Comparison of ENCODE assay signal across 10 cellular contexts in the genomic region with DNA sequence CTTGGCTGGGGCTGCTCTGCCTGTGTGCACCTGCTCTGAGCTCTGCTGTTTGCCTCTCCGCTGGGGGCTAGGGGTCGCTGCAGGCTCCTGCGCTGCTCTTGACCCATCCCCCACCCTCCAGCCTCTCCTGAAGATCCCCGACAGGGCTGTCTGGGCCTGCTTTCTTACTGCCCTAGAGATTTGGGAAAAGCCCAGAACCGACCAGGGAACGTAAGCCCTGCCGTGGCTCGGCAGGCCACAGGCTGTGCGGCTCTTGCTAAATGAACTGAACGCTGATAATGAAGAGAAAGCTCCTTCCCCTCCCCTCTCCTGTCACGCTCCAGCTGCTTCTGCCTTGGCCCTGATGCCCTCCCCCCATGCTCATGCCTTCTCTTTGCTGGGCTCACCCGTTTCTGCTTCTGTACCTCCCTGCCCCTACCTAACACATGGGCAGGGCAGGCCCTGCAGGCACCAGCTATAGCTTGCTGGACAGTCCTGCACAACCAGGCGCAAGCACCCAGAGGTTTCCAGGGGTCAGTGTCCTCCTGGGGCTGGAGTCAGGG. TPM values are rescaled to one million over a fixed set of nuclear protein-coding genes. Genes with fewer than 3 reads are reported as not detected.
A peak's percentile ranks its signal among the peaks of the same experiment; 100 is the strongest.
DNase-seq lines count a peak whose midpoint lies in the region; TF ChIP-seq lines count a peak whose summit lies in the region.
"Had no signal": no experiment of that assay in that cellular context is flagged by ENCODE, and none has a peak within 500 bp of the region (broad histone marks: within the 10 kb centered on the region; RNA-seq: fewer than 3 reads in every experiment).

No MANE protein-coding gene starts in this region.

- peak overlapping the region; percentile 21 for H2AFZ ChIP-seq in hepatocyte

- H3K9me3 ChIP-seq in WERI-Rb-1 (ENCODE audit: severe bottlenecking) = no peaks in the 10 kb centered on the region
- no peaks in the 10 kb centered on the region for H3K9me3 ChIP-seq in hepatocyte (ENCODE audit: low read depth)
- H3K9me3 ChIP-seq in thyroid gland = no peaks in the 10 kb centered on the region

- peak overlapping the region; percentile 47 for H3K4me2 ChIP-seq in hepatocyte

- H3K27ac ChIP-seq in WERI-Rb-1 = peak overlapping the region; percentile 74
- H3K27ac ChIP-seq in hepatocyte = peak overlapping the region; percentile 87
- peak overlapping the region; percentile 16 to 63 (median 49) for H3K27ac ChIP-seq in thyroid gland

- H3K27me3 ChIP-seq in WERI-Rb-1 (ENCODE audit: insufficient read depth, low read depth, severe bottlenecking) (no peaks in the 10 kb centered on the region), hepatocyte (no peaks in the 10 kb centered on the region), thyroid gland (no peaks in the 10 kb centered on the region)

- 27% methylated on average over 10 of the region's 13 CpGs for WGBS in hepatocyte (ENCODE audit: low lambda C conversion rate, missing lambda C conversion rate)
- WGBS in thyroid gland, 2 donors = 29 to 37% methylated on average over 7 to 13 of the region's 13 CpGs

- intact Hi-C loops in thyroid gland (cut with DNase I) = no loop called here

- H3K36me3 ChIP-seq in WERI-Rb-1 (peaks cover 8% of the 10 kb centered on the region; the same call in 1 of the 2 replicates), hepatocyte (replicated peaks; ENCODE audit: insufficient read depth, low read depth) (no peaks in the 10 kb centered on the region), thyroid gland (no peaks in the 10 kb centered on the region)

- H3K9me2 ChIP-seq in hepatocyte (replicated peaks; ENCODE audit: insufficient read depth) = no peaks in the 10 kb centered on the region

- peaks cover 36% of the 10 kb centered on the region for H3K4me1 ChIP-seq in hepatocyte (ENCODE audit: insufficient read depth)
- peaks cover 25 to 35% of the 10 kb centered on the region in 2 donors for H3K4me1 ChIP-seq in thyroid gland

- no peak for TF ChIP-seq POLR2A in thyroid gland (IDR thresholded peaks at IDR 0.05)

- H4K20me1 ChIP-seq in hepatocyte (ENCODE audit: insufficient read depth, poor library complexity, severe bottlenecking) = no peaks in the 10 kb centered on the region

- H3K79me2 ChIP-seq in hepatocyte = no peaks in the 10 kb centered on the region

- TF ChIP-seq CTCF in WERI-Rb-1 (IDR thresholded peaks at IDR 0.05; ENCODE audit: low read depth, low read length) (peak; percentile 88), hepatocyte (IDR thresholded peaks at IDR 0.05; ENCODE audit: poor library complexity) (peak; percentile 53), thyroid gland (IDR thresholded peaks at IDR 0.05) (peak in 3 of 6 experiments; percentile 28 to 53 (median 35))

- H3K4me3 ChIP-seq in WERI-Rb-1 (ENCODE audit: low read depth, low read length) = no peak overlapping the region
- no peak overlapping the region for H3K4me3 ChIP-seq in hepatocyte
- H3K4me3 ChIP-seq in thyroid gland (replicated peaks in 1 of 3) = no peak overlapping the region

- DNase-seq in NCI-H1417 (lab: John Stamatoyannopoulos, UW) (peak; percentile 12 to 67 (median 49)), NCI-H1417 treated with DMSO at 0.1 percent for 48 hours (lab: John Stamatoyannopoulos, UW) (no peak), WERI-Rb-1 (peak; percentile 79), hepatocyte (ENCODE audit: low spot score) (peak; percentile 82), thyroid gland (peak; percentile 71 to 73), ureter (ENCODE audit: low spot score) (no peak), GDM1 (lab: John Stamatoyannopoulos, UW) (no peak), NCI-H774 (lab: John Stamatoyannopoulos, UW) (no peak)
- DNase-seq: KG1 had no signal

RNA-seq across cellular contexts. Expression of a gene that starts 32.0 kb away (rescaled TPM):
- 68.4 and 79.2 TPM in 2 replicates for total RNA-seq in hepatocyte
- 37.7 and 38.4 TPM in 2 replicates for polyA plus RNA-seq in hepatocyte
- 100 to 1,000 TPM in 3 of 4 donors, 10 to 100 TPM in 1; 87.0 to 156 (median 124) TPM for total RNA-seq in thyroid gland
- total RNA-seq in ureter = 58.2 TPM

RNA-seq across cellular contexts. Expression of a gene that starts 59.3 kb away (rescaled TPM):
- total RNA-seq in hepatocyte (0.03 and 0.08 TPM in 2 replicates), thyroid gland (1 to 10 TPM in 2 of 4 donors, under 1 TPM in 2; 0.42 to 1.8 (median 1.1) TPM), ureter (0.18 TPM)
- 0.05 and 0.06 TPM in 2 replicates for polyA plus RNA-seq in hepatocyte
- total RNA-seq: activated CD4-positive, alpha-beta memory T cell treated with anti-CD3 and anti-CD28 coated beads for 36 hours had no signal

Comparison
In these comparisons a context has a peak if more than half of its experiments do, and no peak if none do; other contexts are left out.
1. DNase-seq: peak in NCI-H1417 (3 of 3), WERI-Rb-1 (single experiment), hepatocyte (single experiment) and thyroid gland (2 of 2); none in NCI-H1417 treated with DMSO at 0.1 percent for 48 hours (single experiment), ureter (single experiment), GDM1 (single experiment) and NCI-H774 (single experiment).
2. Peak in every context shown above with its lines, with median percentiles within 50 percentile points of each other: H3K27ac ChIP-seq.